25 cellular contexts compared by ENCODE assay signal in genomic region chr1:109589177-109589576, GRCh38. TPM values are rescaled to one million over a fixed set of nuclear protein-coding genes. Genes with fewer than 3 reads are reported as not detected.
DNase-seq lines count a peak whose midpoint lies in the region; ATAC-seq, FAIRE-seq and TF ChIP-seq lines count a peak whose summit lies in the region.
"Had no signal": no experiment of that assay in that cellular context is flagged by ENCODE, and none has a peak within 500 bp of the region (broad histone marks: within the 10 kb centered on the region; RNA-seq: fewer than 3 reads in every experiment).

No MANE protein-coding gene starts in this region.

- DNase-seq in natural killer cell (no peak), HepG2 (ENCODE audit: low spot score) (no peak), NCI-H2107 treated with DMSO at 0.1 percent for 48 hours (lab: John Stamatoyannopoulos, UW; ENCODE audit: unreplicated experiment) (no peak), osteocyte (ENCODE audit: extremely low spot score, unreplicated experiment) (no peak)
- DNase-seq in natural killer cell treated with Interleukin-12 subunit alpha and Interleukin-12 subunit beta and Interleukin-15 and Interleukin-18, amount 100 ng/mL, for 72 hours (ENCODE audit: low spot score): no peak
- no peak for DNase-seq in activated T-helper 1 cell treated with anti-CD3 and anti-CD28 coated beads, Interleukin-12 subunit alpha, Interleukin-12 subunit beta, Interleukin-2, Interleukin-4 antibody, amounts not matched to agents 30 ng/mL and 10 ng/mL and 1 ng/mL, durations not matched to agents 14 hours and 24 hours and 36 hours (ENCODE audit: low spot score)
- DNase-seq: C1 segment of cervical spinal cord; DMS153; H9; MV-4-11; NCI-H1417; NCI-H187 treated with DMSO at 0.1 percent for 48 hours; NCI-H2171 treated with DMSO at 0.1 percent for 48 hours; NCI-H446 treated with DMSO at 0.1 percent for 48 hours; NK-92 treated with Interleukin-12 subunit alpha and Interleukin-12 subunit beta, amount 100 ng/mL, for 24 hours; SHP77 treated with DMSO at 0.1 percent for 48 hours had no signal

- H3K4me1 Mint-ChIP-seq in natural killer cell (no peaks in the 10 kb centered on the region), osteocyte (ENCODE audit: unreplicated experiment) (no peaks in the 10 kb centered on the region)
- peaks cover 5 to 7% of the 10 kb centered on the region in 2 donors for H3K4me1 Mint-ChIP-seq in natural killer cell treated with Interleukin-12 subunit alpha and Interleukin-12 subunit beta and Interleukin-15 and Interleukin-18, amount 100 ng/mL, for 72 hours (ENCODE audit: low read depth in 2 of 2)
- H3K4me1 Mint-ChIP-seq in activated T-helper 1 cell treated with anti-CD3 and anti-CD28 coated beads, Interleukin-12 subunit alpha, Interleukin-12 subunit beta, Interleukin-2, Interleukin-4 antibody, amounts not matched to agents 30 ng/mL and 10 ng/mL and 1 ng/mL, durations not matched to agents 14 hours and 24 hours and 36 hours (ENCODE audit: low read depth): peaks cover 7% of the 10 kb centered on the region
- H3K4me1 Mint-ChIP-seq: H9 had no signal

- no peaks in the 10 kb centered on the region; a peak in 1 of 5 replicates for H3K27me3 ChIP-seq in HepG2 (ENCODE audit: control insufficient read depth in 1 of 2, insufficient read depth in 2 of 2, low read length in 2 of 2)

- TF ChIP-seq RAD21 in HepG2 (CRISPR knock-in tag; IDR thresholded peaks at IDR 0.05): no peak

- no peak for TF ChIP-seq EP300 in HepG2 (IDR thresholded peaks at IDR 0.05; ENCODE audit: low read depth in 2 of 2, low read length in 2 of 2)
- no peak for TF ChIP-seq EP300 in HepG2 (CRISPR knock-in tag; IDR thresholded peaks at IDR 0.05; ENCODE audit: borderline replicate concordance)

- H3K9ac ChIP-seq in HepG2 (ENCODE audit: insufficient read depth, low read depth, low read length): no peak overlapping the region

- TF ChIP-seq CTCF in natural killer cell (IDR thresholded peaks at IDR 0.05): no peak
- no peak for TF ChIP-seq CTCF in HepG2 (CRISPR knock-in tag; IDR thresholded peaks at IDR 0.05)
- no peak for TF ChIP-seq CTCF in osteocyte (IDR thresholded peaks at IDR 0.05)

- H4K20me1 ChIP-seq in HepG2 (ENCODE audit: insufficient read depth, low read length): no peaks in the 10 kb centered on the region

- H3K36me3 Mint-ChIP-seq in natural killer cell (peaks cover 20% of the 10 kb centered on the region), osteocyte (ENCODE audit: unreplicated experiment) (peaks cover 69% of the 10 kb centered on the region)
- peaks cover 32% of the 10 kb centered on the region for H3K36me3 Mint-ChIP-seq in natural killer cell treated with Interleukin-12 subunit alpha and Interleukin-12 subunit beta and Interleukin-15 and Interleukin-18, amount 100 ng/mL, for 72 hours
- peaks cover 58% of the 10 kb centered on the region for H3K36me3 Mint-ChIP-seq in activated T-helper 1 cell treated with anti-CD3 and anti-CD28 coated beads, Interleukin-12 subunit alpha, Interleukin-12 subunit beta, Interleukin-2, Interleukin-4 antibody, amounts not matched to agents 30 ng/mL and 10 ng/mL and 1 ng/mL, durations not matched to agents 14 hours and 24 hours and 36 hours (ENCODE audit: low read depth)

- H3K4me1 ChIP-seq in HepG2 (ENCODE audit: insufficient read depth, low read length): peaks cover 46% of the 10 kb centered on the region
- H3K4me1 ChIP-seq: Caco-2 had no signal

- H3K4me2 ChIP-seq in HepG2 (ENCODE audit: low read depth, low read length): no peak overlapping the region

- no TSS peak for BruUV-seq in HepG2 (replicated peaks; lab: Mats Ljungman, UMichigan)

- 60% methylated on average over 3 of the region's 3 CpGs for WGBS in HepG2 (ENCODE audit: low lambda C conversion rate)

- peaks cover 18 to 43% of the 10 kb centered on the region in 2 experiments for H3K36me3 ChIP-seq in HepG2 (replicated peaks in 1 of 2; ENCODE audit: control insufficient read depth in 1 of 2, insufficient read depth in 2 of 2, low read length in 2 of 2)

- no peak overlapping the region for H2AFZ ChIP-seq in HepG2 (ENCODE audit: low read length)

- in situ Hi-C loops in HepG2 (cut with HindIII; ENCODE audit: extremely low pct_ligation_motif_present, low pct_unique_long_range_greater_than_20kb): no loop called here

- CTCF ChIA-PET in HepG2 (lab: Yijun Ruan, JAX; ENCODE audit: low intra/inter-chr PET ratio, low total read pairs): no interaction called here

- no peak for TF ChIP-seq POLR2A in HepG2 (IDR thresholded peaks at IDR 0.05; ENCODE audit: insufficient read depth in 1 of 2, low read depth in 2 of 2, low read length in 2 of 2)

- H3K27me3 Mint-ChIP-seq in natural killer cell (ENCODE audit: low read depth in 2 of 2) (no peaks in the 10 kb centered on the region), osteocyte (ENCODE audit: unreplicated experiment) (no peaks in the 10 kb centered on the region)
- H3K27me3 Mint-ChIP-seq in natural killer cell treated with Interleukin-12 subunit alpha and Interleukin-12 subunit beta and Interleukin-15 and Interleukin-18, amount 100 ng/mL, for 72 hours: no peaks in the 10 kb centered on the region
- H3K27me3 Mint-ChIP-seq in activated T-helper 1 cell treated with anti-CD3 and anti-CD28 coated beads, Interleukin-12 subunit alpha, Interleukin-12 subunit beta, Interleukin-2, Interleukin-4 antibody, amounts not matched to agents 30 ng/mL and 10 ng/mL and 1 ng/mL, durations not matched to agents 14 hours and 24 hours and 36 hours (ENCODE audit: insufficient read depth): no peaks in the 10 kb centered on the region
- H3K27me3 Mint-ChIP-seq: IgD-negative memory B cell had no signal

- no peak for FAIRE-seq in HepG2 (lab: Jason Lieb, UNC)
- FAIRE-seq: GM19239 had no signal

- H3K27ac Mint-ChIP-seq in natural killer cell (peak overlapping the region; percentile 7 to 29), osteocyte (ENCODE audit: unreplicated experiment) (no peak overlapping the region)
- H3K27ac Mint-ChIP-seq in natural killer cell treated with Interleukin-12 subunit alpha and Interleukin-12 subunit beta and Interleukin-15 and Interleukin-18, amount 100 ng/mL, for 72 hours: no peak overlapping the region
- H3K27ac Mint-ChIP-seq in activated T-helper 1 cell treated with anti-CD3 and anti-CD28 coated beads, Interleukin-12 subunit alpha, Interleukin-12 subunit beta, Interleukin-2, Interleukin-4 antibody, amounts not matched to agents 30 ng/mL and 10 ng/mL and 1 ng/mL, durations not matched to agents 14 hours and 24 hours and 36 hours: peak overlapping the region; percentile 32
- H3K27ac Mint-ChIP-seq: H9, IgD-negative memory B cell had no signal

- no peak overlapping the region for H3K27ac ChIP-seq in HepG2 (ENCODE audit: extremely low read length, insufficient read depth, low read length)

- intact Hi-C loops in natural killer cell (cut with micrococcal nuclease): no loop called here
- intact Hi-C loops in activated T-helper 1 cell treated with anti-CD3 and anti-CD28 coated beads, Interleukin-12 subunit alpha, Interleukin-12 subunit beta, Interleukin-2, Interleukin-4 antibody, amounts not matched to agents 30 ng/mL and 10 ng/mL and 1 ng/mL, durations not matched to agents 14 hours and 24 hours and 36 hours (cut with micrococcal nuclease): no loop called here
- intact Hi-C loops in HepG2 (cut with micrococcal nuclease; ENCODE audit: unreplicated experiment): loop anchor here (5.0 kb wide), 1 partner anchor 42 kb away; the partner anchor contains the start of gene GNAI3

- H3K9me3 Mint-ChIP-seq in natural killer cell: no peaks in the 10 kb centered on the region
- no peaks in the 10 kb centered on the region for H3K9me3 Mint-ChIP-seq in natural killer cell treated with Interleukin-12 subunit alpha and Interleukin-12 subunit beta and Interleukin-15 and Interleukin-18, amount 100 ng/mL, for 72 hours
- no peaks in the 10 kb centered on the region for H3K9me3 Mint-ChIP-seq in activated T-helper 1 cell treated with anti-CD3 and anti-CD28 coated beads, Interleukin-12 subunit alpha, Interleukin-12 subunit beta, Interleukin-2, Interleukin-4 antibody, amounts not matched to agents 30 ng/mL and 10 ng/mL and 1 ng/mL, durations not matched to agents 14 hours and 24 hours and 36 hours
- no peaks in the 10 kb centered on the region for H3K9me3 Mint-ChIP-seq in osteocyte (ENCODE audit: unreplicated experiment)
- H3K9me3 Mint-ChIP-seq: H9, IgD-negative memory B cell had no signal

- no peaks in the 10 kb centered on the region for H3K9me3 ChIP-seq in HepG2 (ENCODE audit: low read length)
- H3K9me3 ChIP-seq: Caco-2 had no signal

- H3K4me3 ChIP-seq in HepG2 (replicated peaks in 1 of 3; ENCODE audit: insufficient read depth in 1 of 3, low read depth in 2 of 3, low read length in 3 of 3): no peak overlapping the region

- ATAC-seq in natural killer cell: no peak
- no peak for ATAC-seq in natural killer cell treated with Interleukin-12 subunit alpha and Interleukin-12 subunit beta and Interleukin-15 and Interleukin-18, amount 100 ng/mL, for 72 hours
- ATAC-seq in HepG2: no peak
- ATAC-seq in HG02571 (IDR thresholded peaks at IDR 0.05; ENCODE audit: unreplicated experiment): no peak

- POLR2A ChIA-PET in HepG2 (lab: Yijun Ruan, JAX): no interaction called here

- H3K4me3 Mint-ChIP-seq in natural killer cell (no peak overlapping the region), osteocyte (ENCODE audit: unreplicated experiment) (no peak overlapping the region)
- H3K4me3 Mint-ChIP-seq in natural killer cell treated with Interleukin-12 subunit alpha and Interleukin-12 subunit beta and Interleukin-15 and Interleukin-18, amount 100 ng/mL, for 72 hours: no peak overlapping the region
- no peak overlapping the region for H3K4me3 Mint-ChIP-seq in activated T-helper 1 cell treated with anti-CD3 and anti-CD28 coated beads, Interleukin-12 subunit alpha, Interleukin-12 subunit beta, Interleukin-2, Interleukin-4 antibody, amounts not matched to agents 30 ng/mL and 10 ng/mL and 1 ng/mL, durations not matched to agents 14 hours and 24 hours and 36 hours
- H3K4me3 Mint-ChIP-seq: H9, IgD-negative memory B cell had no signal

- no peaks in the 10 kb centered on the region for H3K79me2 ChIP-seq in HepG2 (ENCODE audit: insufficient read depth, low read length)

RNA-seq across cellular contexts. Expression of gene GNAT2, which starts 30.2 kb away (rescaled TPM):
- total RNA-seq in natural killer cell (not detected), HepG2 (2016; rRNA removed; fragmentation: Illumina TruSeq; extraction: Trizol) (0.20 and 0.24 TPM in 2 replicates), osteocyte (not detected in 2 replicates)
- total RNA-seq in natural killer cell treated with Interleukin-12 subunit alpha and Interleukin-12 subunit beta and Interleukin-15 and Interleukin-18, amount 100 ng/mL, for 72 hours: under 1 TPM in 1 of 2 donors, not detected in 1; 0.64 TPM
- 0.44 and 1.2 TPM in 2 replicates for total RNA-seq in activated T-helper 1 cell treated with anti-CD3 and anti-CD28 coated beads, Interleukin-12 subunit alpha, Interleukin-12 subunit beta, Interleukin-2, Interleukin-4 antibody, amounts not matched to agents 30 ng/mL and 10 ng/mL and 1 ng/mL, durations not matched to agents 14 hours and 24 hours and 36 hours
- not detected in 2 replicates for total RNA-seq in HepG2 (2016; cell fraction: cytosol; rRNA removed; fragmentation: Illumina TruSeq; extraction: Trizol; ENCODE audit: low read depth)
- 0.49 and 0.61 TPM in 2 replicates for total RNA-seq in HepG2 (2016; cell fraction: insoluble cytoplasmic fraction; rRNA removed; fragmentation: Illumina TruSeq; extraction: Trizol)
- total RNA-seq in HepG2 (2016; cell fraction: membrane; rRNA removed; fragmentation: Illumina TruSeq; extraction: Trizol): 0.21 TPM in 1 of 2 replicates, not detected in the other
- not detected in 2 replicates for total RNA-seq in HepG2 (2016; cell fraction: nucleus; rRNA removed; fragmentation: Illumina TruSeq; extraction: Trizol)
- polyA plus RNA-seq in HepG2 (2011; rRNA removed): 0.08 TPM in 1 of 2 replicates, not detected in the other
- 0.04 and 0.05 TPM in 2 replicates for polyA plus RNA-seq in HepG2 (2011; cell fraction: cytosol; rRNA removed)
- polyA plus RNA-seq in HepG2 (2011; cell fraction: nucleus; rRNA removed): not detected in 2 replicates
- polyA plus RNA-seq in HepG2 (2012): not detected in 2 replicates
- 0.18 TPM in 1 of 2 replicates, not detected in the other for polyA plus RNA-seq in HepG2 (2016; cell fraction: cytosol; fragmentation: Illumina TruSeq; extraction: Trizol; ENCODE audit: low read depth)
- polyA plus RNA-seq in HepG2 (2016; cell fraction: insoluble cytoplasmic fraction; fragmentation: Illumina TruSeq; extraction: Trizol; ENCODE audit: low read depth): not detected in 2 replicates
- polyA plus RNA-seq in HepG2 (2016; cell fraction: membrane; fragmentation: Illumina TruSeq; extraction: Trizol; ENCODE audit: low read depth): 0.17 and 0.52 TPM in 2 replicates
- not detected in 2 replicates for polyA plus RNA-seq in HepG2 (2016; cell fraction: nucleus; fragmentation: Illumina TruSeq; extraction: Trizol; ENCODE audit: insufficient read depth, low read depth)
- not detected in 2 replicates for polyA minus RNA-seq in HepG2 (2011; rRNA and poly(A)+ RNA removed; ENCODE audit: low replicate concordance)
- not detected in 2 replicates for polyA minus RNA-seq in HepG2 (2011; cell fraction: cytosol; rRNA and poly(A)+ RNA removed)
- polyA minus RNA-seq in HepG2 (2011; cell fraction: nucleus; rRNA and poly(A)+ RNA removed): not detected in 2 replicates
- total RNA-seq: A673, Caco-2, LHCN-M2, RPMI7951 had no signal
- polyA plus RNA-seq: IgD-negative memory B cell had no signal

RNA-seq across cellular contexts. Expression of gene AMPD2, which starts 30.5 kb away (rescaled TPM):
- total RNA-seq in natural killer cell (100 to 1,000 TPM; 200 to 271 (median 243) TPM), HepG2 (2016; rRNA removed; fragmentation: Illumina TruSeq; extraction: Trizol) (35.4 and 62.3 TPM in 2 replicates), osteocyte (59.4 and 64.0 TPM in 2 replicates)
- total RNA-seq in natural killer cell treated with Interleukin-12 subunit alpha and Interleukin-12 subunit beta and Interleukin-15 and Interleukin-18, amount 100 ng/mL, for 72 hours: 100 to 1,000 TPM in 1 of 2 donors, 10 to 100 TPM in 1; 79.0 to 144 TPM
- total RNA-seq in activated T-helper 1 cell treated with anti-CD3 and anti-CD28 coated beads, Interleukin-12 subunit alpha, Interleukin-12 subunit beta, Interleukin-2, Interleukin-4 antibody, amounts not matched to agents 30 ng/mL and 10 ng/mL and 1 ng/mL, durations not matched to agents 14 hours and 24 hours and 36 hours: 92.4 and 100 TPM in 2 replicates
- total RNA-seq in HepG2 (2016; cell fraction: cytosol; rRNA removed; fragmentation: Illumina TruSeq; extraction: Trizol; ENCODE audit: low read depth): 20.0 and 20.2 TPM in 2 replicates
- 32.6 and 64.7 TPM in 2 replicates for total RNA-seq in HepG2 (2016; cell fraction: insoluble cytoplasmic fraction; rRNA removed; fragmentation: Illumina TruSeq; extraction: Trizol)
- 19.8 and 21.1 TPM in 2 replicates for total RNA-seq in HepG2 (2016; cell fraction: membrane; rRNA removed; fragmentation: Illumina TruSeq; extraction: Trizol)
- 80.0 and 95.3 TPM in 2 replicates for total RNA-seq in HepG2 (2016; cell fraction: nucleus; rRNA removed; fragmentation: Illumina TruSeq; extraction: Trizol)
- polyA plus RNA-seq in HepG2 (2011; rRNA removed): 82.0 and 101 TPM in 2 replicates
- polyA plus RNA-seq in HepG2 (2011; cell fraction: cytosol; rRNA removed): 18.3 and 29.8 TPM in 2 replicates
- 742 and 904 TPM in 2 replicates for polyA plus RNA-seq in HepG2 (2011; cell fraction: nucleus; rRNA removed)
- 61.2 and 88.0 TPM in 2 replicates for polyA plus RNA-seq in HepG2 (2012)
- polyA plus RNA-seq in HepG2 (2016; cell fraction: cytosol; fragmentation: Illumina TruSeq; extraction: Trizol; ENCODE audit: low read depth): 4.4 and 5.7 TPM in 2 replicates
- polyA plus RNA-seq in HepG2 (2016; cell fraction: insoluble cytoplasmic fraction; fragmentation: Illumina TruSeq; extraction: Trizol; ENCODE audit: low read depth): 30.8 and 40.4 TPM in 2 replicates
- polyA plus RNA-seq in HepG2 (2016; cell fraction: membrane; fragmentation: Illumina TruSeq; extraction: Trizol; ENCODE audit: low read depth): 9.8 and 10.4 TPM in 2 replicates
- 212 and 215 TPM in 2 replicates for polyA plus RNA-seq in HepG2 (2016; cell fraction: nucleus; fragmentation: Illumina TruSeq; extraction: Trizol; ENCODE audit: insufficient read depth, low read depth)
- 85.1 and 107 TPM in 2 replicates for polyA minus RNA-seq in HepG2 (2011; rRNA and poly(A)+ RNA removed; ENCODE audit: low replicate concordance)
- polyA minus RNA-seq in HepG2 (2011; cell fraction: cytosol; rRNA and poly(A)+ RNA removed): 18.3 and 23.2 TPM in 2 replicates
- polyA minus RNA-seq in HepG2 (2011; cell fraction: nucleus; rRNA and poly(A)+ RNA removed): 112 and 125 TPM in 2 replicates

RNA-seq across cellular contexts. Expression of gene GNAI3, which starts 40.8 kb away (rescaled TPM):
- total RNA-seq in natural killer cell: 1 to 10 TPM; 6.1 to 7.6 (median 6.9) TPM
- 1 to 10 TPM; 8.9 to 10.0 TPM for total RNA-seq in natural killer cell treated with Interleukin-12 subunit alpha and Interleukin-12 subunit beta and Interleukin-15 and Interleukin-18, amount 100 ng/mL, for 72 hours
- total RNA-seq in activated T-helper 1 cell treated with anti-CD3 and anti-CD28 coated beads, Interleukin-12 subunit alpha, Interleukin-12 subunit beta, Interleukin-2, Interleukin-4 antibody, amounts not matched to agents 30 ng/mL and 10 ng/mL and 1 ng/mL, durations not matched to agents 14 hours and 24 hours and 36 hours: 8.4 and 8.9 TPM in 2 replicates
- 9.0 and 11.0 TPM in 2 replicates for total RNA-seq in HepG2 (2016; rRNA removed; fragmentation: Illumina TruSeq; extraction: Trizol)
- total RNA-seq in HepG2 (2016; cell fraction: cytosol; rRNA removed; fragmentation: Illumina TruSeq; extraction: Trizol; ENCODE audit: low read depth): 1.1 TPM in 2 replicates
- total RNA-seq in HepG2 (2016; cell fraction: insoluble cytoplasmic fraction; rRNA removed; fragmentation: Illumina TruSeq; extraction: Trizol): 9.0 and 11.4 TPM in 2 replicates
- 2.8 and 3.3 TPM in 2 replicates for total RNA-seq in HepG2 (2016; cell fraction: membrane; rRNA removed; fragmentation: Illumina TruSeq; extraction: Trizol)
- total RNA-seq in HepG2 (2016; cell fraction: nucleus; rRNA removed; fragmentation: Illumina TruSeq; extraction: Trizol): 7.4 and 8.2 TPM in 2 replicates
- 3.2 and 4.3 TPM in 2 replicates for polyA plus RNA-seq in HepG2 (2011; rRNA removed)
- polyA plus RNA-seq in HepG2 (2011; cell fraction: cytosol; rRNA removed): 1.9 and 3.2 TPM in 2 replicates
- 1.5 and 1.9 TPM in 2 replicates for polyA plus RNA-seq in HepG2 (2011; cell fraction: nucleus; rRNA removed)
- polyA plus RNA-seq in HepG2 (2012): 4.1 and 4.5 TPM in 2 replicates
- 0.65 and 0.78 TPM in 2 replicates for polyA plus RNA-seq in HepG2 (2016; cell fraction: cytosol; fragmentation: Illumina TruSeq; extraction: Trizol; ENCODE audit: low read depth)
- 7.9 and 8.3 TPM in 2 replicates for polyA plus RNA-seq in HepG2 (2016; cell fraction: insoluble cytoplasmic fraction; fragmentation: Illumina TruSeq; extraction: Trizol; ENCODE audit: low read depth)
- polyA plus RNA-seq in HepG2 (2016; cell fraction: membrane; fragmentation: Illumina TruSeq; extraction: Trizol; ENCODE audit: low read depth): 1.5 and 1.6 TPM in 2 replicates
- 4.4 and 4.6 TPM in 2 replicates for polyA plus RNA-seq in HepG2 (2016; cell fraction: nucleus; fragmentation: Illumina TruSeq; extraction: Trizol; ENCODE audit: insufficient read depth, low read depth)
- 4.2 and 4.8 TPM in 2 replicates for polyA minus RNA-seq in HepG2 (2011; rRNA and poly(A)+ RNA removed; ENCODE audit: low replicate concordance)
- polyA minus RNA-seq in HepG2 (2011; cell fraction: cytosol; rRNA and poly(A)+ RNA removed): 4.1 TPM in 2 replicates
- polyA minus RNA-seq in HepG2 (2011; cell fraction: nucleus; rRNA and poly(A)+ RNA removed): 20.0 and 20.5 TPM in 2 replicates
- 7.6 and 8.5 TPM in 2 replicates for total RNA-seq in osteocyte

RNA-seq across cellular contexts. Expression of gene GPR61, which starts 49.5 kb away (rescaled TPM):
- total RNA-seq in natural killer cell (under 1 TPM in 2 of 3 donors, not detected in 1; 0.75 to 0.91 TPM), HepG2 (2016; rRNA removed; fragmentation: Illumina TruSeq; extraction: Trizol) (not detected in 2 replicates), osteocyte (not detected in 2 replicates)
- total RNA-seq in natural killer cell treated with Interleukin-12 subunit alpha and Interleukin-12 subunit beta and Interleukin-15 and Interleukin-18, amount 100 ng/mL, for 72 hours: not detected
- total RNA-seq in activated T-helper 1 cell treated with anti-CD3 and anti-CD28 coated beads, Interleukin-12 subunit alpha, Interleukin-12 subunit beta, Interleukin-2, Interleukin-4 antibody, amounts not matched to agents 30 ng/mL and 10 ng/mL and 1 ng/mL, durations not matched to agents 14 hours and 24 hours and 36 hours: not detected in 2 replicates
- 0.35 and 0.81 TPM in 2 replicates for total RNA-seq in HepG2 (2016; cell fraction: cytosol; rRNA removed; fragmentation: Illumina TruSeq; extraction: Trizol; ENCODE audit: low read depth)
- 0.30 TPM in 1 of 2 replicates, not detected in the other for total RNA-seq in HepG2 (2016; cell fraction: insoluble cytoplasmic fraction; rRNA removed; fragmentation: Illumina TruSeq; extraction: Trizol)
- 0.46 and 0.48 TPM in 2 replicates for total RNA-seq in HepG2 (2016; cell fraction: membrane; rRNA removed; fragmentation: Illumina TruSeq; extraction: Trizol)
- 0.28 TPM in 1 of 2 replicates, not detected in the other for total RNA-seq in HepG2 (2016; cell fraction: nucleus; rRNA removed; fragmentation: Illumina TruSeq; extraction: Trizol)
- polyA plus RNA-seq in HepG2 (2011; rRNA removed): not detected in 2 replicates
- not detected in 2 replicates for polyA plus RNA-seq in HepG2 (2011; cell fraction: cytosol; rRNA removed)
- polyA plus RNA-seq in HepG2 (2011; cell fraction: nucleus; rRNA removed): 0.05 TPM in 1 of 2 replicates, not detected in the other
- 0.43 and 0.49 TPM in 2 replicates for polyA plus RNA-seq in HepG2 (2012)
- not detected in 2 replicates for polyA plus RNA-seq in HepG2 (2016; cell fraction: cytosol; fragmentation: Illumina TruSeq; extraction: Trizol; ENCODE audit: low read depth)
- polyA plus RNA-seq in HepG2 (2016; cell fraction: insoluble cytoplasmic fraction; fragmentation: Illumina TruSeq; extraction: Trizol; ENCODE audit: low read depth): not detected in 2 replicates
- polyA plus RNA-seq in HepG2 (2016; cell fraction: membrane; fragmentation: Illumina TruSeq; extraction: Trizol; ENCODE audit: low read depth): not detected in 2 replicates
- polyA plus RNA-seq in HepG2 (2016; cell fraction: nucleus; fragmentation: Illumina TruSeq; extraction: Trizol; ENCODE audit: insufficient read depth, low read depth): not detected in 2 replicates
- 0.40 TPM in 1 of 2 replicates, not detected in the other for polyA minus RNA-seq in HepG2 (2011; rRNA and poly(A)+ RNA removed; ENCODE audit: low replicate concordance)
- polyA minus RNA-seq in HepG2 (2011; cell fraction: cytosol; rRNA and poly(A)+ RNA removed): not detected in 2 replicates
- 0.90 TPM in 1 of 2 replicates, not detected in the other for polyA minus RNA-seq in HepG2 (2011; cell fraction: nucleus; rRNA and poly(A)+ RNA removed)
- total RNA-seq: A673, Caco-2, HT1080, LHCN-M2, OCI-LY7 had no signal
- polyA plus RNA-seq: IgD-negative memory B cell had no signal

Comparison
In these comparisons a context has a peak if more than half of its experiments do, and no peak if none do; other contexts are left out.
1. H3K27ac Mint-ChIP-seq: peak in natural killer cell (2 of 2) and activated T-helper 1 cell treated with anti-CD3 and anti-CD28 coated beads, Interleukin-12 subunit alpha, Interleukin-12 subunit beta, Interleukin-2, Interleukin-4 antibody, amounts not matched to agents 30 ng/mL and 10 ng/mL and 1 ng/mL, durations not matched to agents 14 hours and 24 hours and 36 hours (single experiment); none in natural killer cell treated with Interleukin-12 subunit alpha and Interleukin-12 subunit beta and Interleukin-15 and Interleukin-18, amount 100 ng/mL, for 72 hours (0 of 2) and osteocyte (single experiment).